1 cellular context compared by ENCODE assay signal in the genomic region with DNA sequence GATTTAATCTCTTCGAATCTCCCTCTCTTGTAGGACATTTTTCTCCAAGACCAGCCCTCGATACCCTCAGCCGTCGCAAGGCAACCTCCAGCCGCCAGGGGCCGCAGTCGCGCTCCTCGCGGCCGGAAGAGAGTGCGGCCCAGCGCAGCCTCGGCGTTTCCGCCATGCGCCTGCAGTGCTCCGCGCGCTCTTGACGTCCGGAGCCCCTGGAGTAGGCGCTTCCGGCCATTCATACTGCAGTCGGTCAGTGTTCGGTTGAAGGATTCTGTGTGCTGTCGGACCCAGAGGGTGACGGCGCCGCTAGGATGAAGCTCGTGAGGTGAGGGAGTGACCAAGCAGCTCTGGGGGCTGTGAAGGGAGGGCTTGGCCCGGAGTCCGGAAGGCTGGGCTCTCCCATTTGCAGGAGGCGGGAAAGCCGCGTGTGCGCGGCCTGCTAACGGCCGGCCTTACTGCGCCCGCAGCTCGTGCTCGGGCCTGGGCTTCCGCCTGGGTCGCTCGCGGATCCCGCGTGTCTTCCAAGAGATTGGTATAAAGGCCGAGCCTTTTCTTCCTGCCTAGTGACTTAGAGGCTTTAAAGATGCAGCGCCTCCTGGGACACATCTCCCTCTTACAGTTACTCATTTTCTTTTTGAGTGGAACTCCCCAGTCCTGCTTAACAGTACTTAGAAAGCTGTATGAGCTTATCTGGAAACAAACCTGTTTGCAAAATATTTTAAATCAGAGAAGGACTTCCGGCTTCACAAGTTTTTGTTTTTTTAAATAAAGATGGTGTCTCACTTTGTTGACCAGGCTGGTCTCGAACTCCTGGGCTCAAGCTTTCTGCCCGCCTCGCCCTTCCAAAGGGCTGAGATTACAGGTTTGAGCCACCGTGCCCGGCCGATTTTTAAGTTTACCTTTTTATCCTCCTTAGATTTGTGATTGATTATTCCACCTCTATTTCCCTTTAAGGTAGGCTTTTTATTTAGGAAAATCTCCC.
A peak's percentile ranks its signal among the peaks of the same experiment; 100 is the strongest.
TF ChIP-seq lines count a peak whose summit lies in the region.

A gene (plus strand): TSS at position 190 of the 976 bp plus-strand sequence. CDS start 116 bp downstream, at position 306.

TF ChIP-seq in WTC11, 78 proteins besides CTCF, POLR2A, EP300 and RAD21 (continued from another document):
- TF ChIP-seq, protein P1, sequence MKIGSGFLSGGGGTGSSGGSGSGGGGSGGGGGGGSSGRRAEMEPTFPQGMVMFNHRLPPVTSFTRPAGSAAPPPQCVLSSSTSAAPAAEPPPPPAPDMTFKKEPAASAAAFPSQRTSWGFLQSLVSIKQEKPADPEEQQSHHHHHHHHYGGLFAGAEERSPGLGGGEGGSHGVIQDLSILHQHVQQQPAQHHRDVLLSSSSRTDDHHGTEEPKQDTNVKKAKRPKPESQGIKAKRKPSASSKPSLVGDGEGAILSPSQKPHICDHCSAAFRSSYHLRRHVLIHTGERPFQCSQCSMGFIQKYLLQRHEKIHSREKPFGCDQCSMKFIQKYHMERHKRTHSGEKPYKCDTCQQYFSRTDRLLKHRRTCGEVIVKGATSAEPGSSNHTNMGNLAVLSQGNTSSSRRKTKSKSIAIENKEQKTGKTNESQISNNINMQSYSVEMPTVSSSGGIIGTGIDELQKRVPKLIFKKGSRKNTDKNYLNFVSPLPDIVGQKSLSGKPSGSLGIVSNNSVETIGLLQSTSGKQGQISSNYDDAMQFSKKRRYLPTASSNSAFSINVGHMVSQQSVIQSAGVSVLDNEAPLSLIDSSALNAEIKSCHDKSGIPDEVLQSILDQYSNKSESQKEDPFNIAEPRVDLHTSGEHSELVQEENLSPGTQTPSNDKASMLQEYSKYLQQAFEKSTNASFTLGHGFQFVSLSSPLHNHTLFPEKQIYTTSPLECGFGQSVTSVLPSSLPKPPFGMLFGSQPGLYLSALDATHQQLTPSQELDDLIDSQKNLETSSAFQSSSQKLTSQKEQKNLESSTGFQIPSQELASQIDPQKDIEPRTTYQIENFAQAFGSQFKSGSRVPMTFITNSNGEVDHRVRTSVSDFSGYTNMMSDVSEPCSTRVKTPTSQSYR (CRISPR knock-in tag; IDR thresholded peaks at IDR 0.05) = no peak
- TF ChIP-seq CREM (CRISPR knock-in tag; IDR thresholded peaks at IDR 0.05) = peak; percentile 90
- TF ChIP-seq SMAD3 (CRISPR knock-in tag; IDR thresholded peaks at IDR 0.05; ENCODE audit: borderline replicate concordance) = 0 out of 2 replicates have a peak, but pooled peaks have one; percentile 70
- TF ChIP-seq MXD4 (CRISPR knock-in tag; IDR thresholded peaks at IDR 0.05; ENCODE audit: borderline replicate concordance) = no peak
- TF ChIP-seq, protein P2, sequence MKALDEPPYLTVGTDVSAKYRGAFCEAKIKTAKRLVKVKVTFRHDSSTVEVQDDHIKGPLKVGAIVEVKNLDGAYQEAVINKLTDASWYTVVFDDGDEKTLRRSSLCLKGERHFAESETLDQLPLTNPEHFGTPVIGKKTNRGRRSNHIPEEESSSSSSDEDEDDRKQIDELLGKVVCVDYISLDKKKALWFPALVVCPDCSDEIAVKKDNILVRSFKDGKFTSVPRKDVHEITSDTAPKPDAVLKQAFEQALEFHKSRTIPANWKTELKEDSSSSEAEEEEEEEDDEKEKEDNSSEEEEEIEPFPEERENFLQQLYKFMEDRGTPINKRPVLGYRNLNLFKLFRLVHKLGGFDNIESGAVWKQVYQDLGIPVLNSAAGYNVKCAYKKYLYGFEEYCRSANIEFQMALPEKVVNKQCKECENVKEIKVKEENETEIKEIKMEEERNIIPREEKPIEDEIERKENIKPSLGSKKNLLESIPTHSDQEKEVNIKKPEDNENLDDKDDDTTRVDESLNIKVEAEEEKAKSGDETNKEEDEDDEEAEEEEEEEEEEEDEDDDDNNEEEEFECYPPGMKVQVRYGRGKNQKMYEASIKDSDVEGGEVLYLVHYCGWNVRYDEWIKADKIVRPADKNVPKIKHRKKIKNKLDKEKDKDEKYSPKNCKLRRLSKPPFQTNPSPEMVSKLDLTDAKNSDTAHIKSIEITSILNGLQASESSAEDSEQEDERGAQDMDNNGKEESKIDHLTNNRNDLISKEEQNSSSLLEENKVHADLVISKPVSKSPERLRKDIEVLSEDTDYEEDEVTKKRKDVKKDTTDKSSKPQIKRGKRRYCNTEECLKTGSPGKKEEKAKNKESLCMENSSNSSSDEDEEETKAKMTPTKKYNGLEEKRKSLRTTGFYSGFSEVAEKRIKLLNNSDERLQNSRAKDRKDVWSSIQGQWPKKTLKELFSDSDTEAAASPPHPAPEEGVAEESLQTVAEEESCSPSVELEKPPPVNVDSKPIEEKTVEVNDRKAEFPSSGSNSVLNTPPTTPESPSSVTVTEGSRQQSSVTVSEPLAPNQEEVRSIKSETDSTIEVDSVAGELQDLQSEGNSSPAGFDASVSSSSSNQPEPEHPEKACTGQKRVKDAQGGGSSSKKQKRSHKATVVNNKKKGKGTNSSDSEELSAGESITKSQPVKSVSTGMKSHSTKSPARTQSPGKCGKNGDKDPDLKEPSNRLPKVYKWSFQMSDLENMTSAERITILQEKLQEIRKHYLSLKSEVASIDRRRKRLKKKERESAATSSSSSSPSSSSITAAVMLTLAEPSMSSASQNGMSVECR (CRISPR knock-in tag; IDR thresholded peaks at IDR 0.05; ENCODE audit: borderline replicate concordance) = peak; percentile 92
- TF ChIP-seq, protein P3, sequence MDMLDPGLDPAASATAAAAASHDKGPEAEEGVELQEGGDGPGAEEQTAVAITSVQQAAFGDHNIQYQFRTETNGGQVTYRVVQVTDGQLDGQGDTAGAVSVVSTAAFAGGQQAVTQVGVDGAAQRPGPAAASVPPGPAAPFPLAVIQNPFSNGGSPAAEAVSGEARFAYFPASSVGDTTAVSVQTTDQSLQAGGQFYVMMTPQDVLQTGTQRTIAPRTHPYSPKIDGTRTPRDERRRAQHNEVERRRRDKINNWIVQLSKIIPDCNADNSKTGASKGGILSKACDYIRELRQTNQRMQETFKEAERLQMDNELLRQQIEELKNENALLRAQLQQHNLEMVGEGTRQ (CRISPR knock-in tag; IDR thresholded peaks at IDR 0.05) = no peak
TF ChIP-seq in WTC11: peak in this region for 37.
